Comparison of ENCODE assay signal across 18 cellular contexts in genomic region chrX:67288958-67289641, GRCh38.
"Had no signal": no experiment of that assay in that cellular context is flagged by ENCODE, and none has a peak within 500 bp of the region (broad histone marks: within the 10 kb centered on the region; RNA-seq: fewer than 3 reads in every experiment).

No MANE protein-coding gene starts in this region.

- H3K9me3 ChIP-seq: body of pancreas, left lung, prostate gland, transverse colon had no signal

- H3K27me3 ChIP-seq: body of pancreas, foreskin keratinocyte, left lung, transverse colon had no signal

- H3K27ac ChIP-seq: body of pancreas, foreskin keratinocyte, left lung, prostate gland, transverse colon had no signal

- H3K36me3 ChIP-seq: left lung, prostate gland, transverse colon had no signal

- H3K4me1 ChIP-seq: body of pancreas, foreskin keratinocyte, left lung, prostate gland, transverse colon had no signal

- FAIRE-seq: endothelial cell of umbilical vein, TTC549 had no signal

- DNase-seq: activated B cell treated with CpG ODN at 0.5 μM for 24 hours; activated CD4-positive, alpha-beta T cell treated with anti-CD3 and anti-CD28 coated beads for 48 hours; activated CD8-positive, alpha-beta memory T cell treated with anti-CD3 and anti-CD28 coated beads, Interleukin-2, amount 50 U/mL, for 4 hours; activated CD8-positive, alpha-beta T cell treated with anti-CD3 and anti-CD28 coated beads, Interleukin-2, amount 10 ng/mL, durations not matched to agents 7 days and 5 days; activated effector memory CD4-positive, alpha-beta T cell treated with anti-CD3 and anti-CD28 coated beads, Interleukin-2, amount 50 U/mL, for 16 hours; activated T-cell treated with anti-CD3 and anti-CD28 coated beads, Interleukin-2, amount 50 U/mL, for 48 hours; effector CD8-positive, alpha-beta T cell; foreskin keratinocyte; left lung; stimulated activated CD4-positive, alpha-beta T cell treated with anti-CD3 and anti-CD28 coated beads, Interleukin-4, amount 100 ng/mL, for 1 hour; stimulated activated naive B cell treated with anti-CD40 and anti-IgM and Interleukin-4, amounts not matched to agents 10 μg/mL and 1 μg/mL and 100 μg/mL, for 72 hours; T-helper 17 cell; transverse colon had no signal

- ATAC-seq: activated CD8-positive, alpha-beta T cell treated with anti-CD3 and anti-CD28 coated beads, Interleukin-2, amount 10 ng/mL, durations not matched to agents 7 days and 5 days; activated naive CD4-positive, alpha-beta T cell treated with anti-CD3 and anti-CD28 coated beads, Interleukin-2, amount 50 U/mL, for 72 hours; body of pancreas; foreskin keratinocyte; left lung; stimulated activated naive B cell treated with anti-CD40 and anti-IgM and Interleukin-4, amounts not matched to agents 10 μg/mL and 1 μg/mL and 100 μg/mL, for 72 hours; T-helper 17 cell had no signal

- H3K4me3 ChIP-seq: body of pancreas, left lung, prostate gland, transverse colon had no signal
